22 cellular contexts compared by ENCODE assay signal in the genomic region with DNA sequence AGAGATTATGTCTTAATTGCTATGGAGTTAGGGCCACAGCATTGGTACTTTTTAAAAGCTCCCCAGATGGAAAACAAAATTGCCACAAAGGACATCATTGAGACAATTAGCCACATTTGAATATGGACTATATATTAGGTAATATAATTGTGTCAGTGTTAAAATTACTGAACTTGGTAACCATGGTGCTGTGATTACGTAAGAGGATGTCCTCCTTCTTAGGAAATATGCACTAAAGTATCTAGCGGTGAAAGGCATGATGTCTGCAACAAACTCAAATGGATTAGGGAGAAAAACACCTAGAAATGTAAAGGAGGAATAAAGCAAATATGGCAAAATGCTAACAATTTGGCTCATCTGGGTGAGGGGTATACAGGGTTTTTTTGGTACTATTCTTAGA.
A peak's percentile ranks its signal among the peaks of the same experiment; 100 is the strongest.
DNase-seq lines count a peak whose midpoint lies in the region; ATAC-seq and TF ChIP-seq lines count a peak whose summit lies in the region.
"Had no signal": no experiment of that assay in that cellular context is flagged by ENCODE, and none has a peak within 500 bp of the region (broad histone marks: within the 10 kb centered on the region; RNA-seq: fewer than 3 reads in every experiment).

No MANE protein-coding gene starts in this region.

- H3K27me3 Mint-ChIP-seq in natural killer cell (ENCODE audit: low read depth in 2 of 2), result peaks cover 0 to 14% of the 10 kb centered on the region in 2 donors

- TF ChIP-seq CTCF in NB4 (IDR thresholded peaks at IDR 0.05; ENCODE audit: low read depth, low read length) (no peak), cardiac fibroblast (IDR thresholded peaks at IDR 0.05; ENCODE audit: low read depth, low read length) (no peak), natural killer cell (IDR thresholded peaks at IDR 0.05) (no peak)

- no peak overlapping the region for H3K4me3 ChIP-seq in NB4 (ENCODE audit: low read depth, low read length)
- H3K4me3 ChIP-seq in cardiac fibroblast (replicated peaks in 1 of 2; ENCODE audit: low read depth in 2 of 2, low read length in 2 of 2), result no peak overlapping the region
- H3K4me3 ChIP-seq: BLaER1 treated with 17β-estradiol and CSF1 and Interleukin-3, amounts not matched to agents 10 nM and 100 nM; GM12878; GM23338; Peyer's patch had no signal

- no peak for TF ChIP-seq POLR2A in NB4 (IDR thresholded peaks at IDR 0.05; ENCODE audit: extremely low read depth, insufficient read length)

- DNase-seq in SIG-M5 treated with dmso at 0.1 percent for 504 hours (lab: John Stamatoyannopoulos, UW; ENCODE audit: unreplicated experiment) (peak; percentile 5), SIG-M5 (lab: John Stamatoyannopoulos, UW) (no peak), NB4 (ENCODE audit: low read depth) (peak; percentile 52), cardiac fibroblast (ENCODE audit: low read depth in 2 of 2) (peak; percentile 3 to 5), Right ventricle myocardium superior (no peak), natural killer cell (no peak)
- no peak for DNase-seq in stimulated activated CD4-positive, alpha-beta T cell treated with anti-CD3 and anti-CD28 coated beads, Interleukin-1b, Interleukin-23, amount 100 ng/mL, for 48 hours
- DNase-seq: 8988T, DND-41, NCI-H1092, NCI-H146, NCI-H2081, NCI-H510A, NCI-H774, Peyer's patch had no signal

- H3K4me3 Mint-ChIP-seq in natural killer cell, result no peak overlapping the region
- H3K4me3 Mint-ChIP-seq: GM23338 had no signal

- no peaks in the 10 kb centered on the region for H3K9me3 Mint-ChIP-seq in natural killer cell
- H3K9me3 Mint-ChIP-seq: GM23338 had no signal

- no peak overlapping the region for H3K27ac Mint-ChIP-seq in natural killer cell
- H3K27ac Mint-ChIP-seq: GM23338 had no signal

- intact Hi-C loops in Right ventricle myocardium superior (cut with DNase I) (no loop called here), natural killer cell (cut with micrococcal nuclease) (no loop called here)

- no peaks in the 10 kb centered on the region for H3K36me3 Mint-ChIP-seq in natural killer cell

- ATAC-seq in Right ventricle myocardium superior (ENCODE audit: poor library complexity), result no peak
- ATAC-seq in natural killer cell, result no peak
- no peak for ATAC-seq in GM19023 (IDR thresholded peaks at IDR 0.05; ENCODE audit: unreplicated experiment)
- ATAC-seq: GM12878, GM23338, HCT116, Right ventricle myocardium inferior, SK-N-SH treated with all-trans-retinoic acid at 6 μM for 48 hours had no signal

- H3K4me1 Mint-ChIP-seq in natural killer cell, result no peaks in the 10 kb centered on the region

Comparison
In these comparisons a context has a peak if more than half of its experiments do, and no peak if none do; other contexts are left out.
1. DNase-seq: peak in SIG-M5 treated with dmso at 0.1 percent for 504 hours (single experiment), NB4 (single experiment) and cardiac fibroblast (2 of 2); none in SIG-M5 (single experiment), Right ventricle myocardium superior (single experiment), stimulated activated CD4-positive, alpha-beta T cell treated with anti-CD3 and anti-CD28 coated beads, Interleukin-1b, Interleukin-23, amount 100 ng/mL, for 48 hours (single experiment) and natural killer cell (single experiment).